Comparison of ENCODE assay signal across 8 cellular contexts in the genomic region with DNA sequence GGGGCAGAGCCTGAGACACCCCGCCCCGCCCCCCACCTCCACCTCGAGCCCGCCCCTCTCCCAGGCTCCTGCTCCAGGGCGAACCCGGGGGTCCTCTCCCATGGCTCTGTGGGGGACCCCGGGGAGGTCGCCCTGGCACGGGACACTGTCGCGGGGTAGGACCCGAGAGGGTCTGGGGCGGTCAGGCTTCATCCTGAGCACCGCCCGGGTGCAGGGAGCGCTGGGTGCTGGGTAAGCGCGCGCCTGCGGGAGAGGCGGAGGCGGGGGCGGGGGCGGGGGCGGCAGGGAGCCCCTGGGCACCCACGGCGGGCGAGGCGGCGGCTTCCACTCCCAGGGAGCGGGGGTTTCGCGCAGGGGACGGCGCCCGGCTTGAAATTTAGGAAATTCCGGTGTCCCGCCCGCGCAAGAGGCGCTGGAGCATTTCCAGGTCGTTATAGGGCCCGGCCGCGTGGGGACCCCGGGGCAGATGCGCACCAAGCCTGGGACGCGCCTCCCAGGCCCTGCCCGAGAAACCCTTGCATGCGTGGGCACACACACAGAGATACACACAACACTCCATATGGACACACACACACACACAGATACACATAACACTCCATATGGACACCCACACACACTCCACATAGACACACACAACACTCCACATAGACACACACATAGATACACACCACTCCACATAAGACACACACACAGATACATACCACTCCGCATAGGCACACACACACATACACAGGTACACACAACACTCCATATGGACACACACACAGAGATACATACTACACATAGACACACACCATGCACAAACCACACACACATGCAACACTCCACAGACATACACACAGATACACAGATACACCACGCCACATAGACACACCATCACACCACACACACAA. TPM values are rescaled to one million over a fixed set of nuclear protein-coding genes. Genes with fewer than 3 reads are reported as not detected.
DNase-seq lines count a peak whose midpoint lies in the region; ATAC-seq and TF ChIP-seq lines count a peak whose summit lies in the region.

No MANE protein-coding gene starts in this region.

- ATAC-seq in HCT116 = peak; percentile 82
- ATAC-seq in GM18873 (IDR thresholded peaks at IDR 0.05; ENCODE audit: low FRiP score, unreplicated experiment) = no peak

- peaks cover 5% of the 10 kb centered on the region for H3K27me3 Mint-ChIP-seq in endothelial cell (ENCODE audit: unreplicated experiment)

- H3K9ac ChIP-seq in HCT116 (ENCODE audit: low read length) = no peak overlapping the region

- H3K4me1 ChIP-seq in A673 (ENCODE audit: insufficient read depth, low read length, poor library complexity, severe bottlenecking) (no peaks in the 10 kb centered on the region), HCT116 (ENCODE audit: control insufficient read depth in 1 of 2, insufficient read depth in 2 of 2, low read length in 2 of 2) (peaks cover 0 to 17% of the 10 kb centered on the region in 2 experiments; a peak in 2 of 4 replicates), cardiac muscle cell (ENCODE audit: low read depth) (no peaks in the 10 kb centered on the region)

- TF ChIP-seq RAD21 in HCT116 (IDR thresholded peaks at IDR 0.05; ENCODE audit: low read depth) = no peak

- intact Hi-C loops in A673 (cut with micrococcal nuclease; ENCODE audit: unreplicated experiment) (no loop called here), HCT116 (cut with micrococcal nuclease) (no loop called here)

- no peaks in the 10 kb centered on the region for H3K27me3 ChIP-seq in A673 (replicated peaks; ENCODE audit: insufficient read depth, low read depth, low read length, poor library complexity)
- H3K27me3 ChIP-seq in HCT116 (ENCODE audit: insufficient read depth, low read length) = no peaks in the 10 kb centered on the region
- peaks cover 16% of the 10 kb centered on the region for H3K27me3 ChIP-seq in cardiac muscle cell

- DNase-seq in A673 (ENCODE audit: low spot score) = peak; percentile 70
- DNase-seq in HCT116 (ENCODE audit: low read depth, low spot score) = no peak
- peak; percentile 64 to 67 for DNase-seq in activated CD4-positive, alpha-beta T cell treated with anti-CD3 and anti-CD28 coated beads, Interleukin-2, amount 50 U/mL, for 48 hours
- peak in 1 of 2 donors; percentile 29 for DNase-seq in cardiac muscle cell (ENCODE audit: low read depth in 1 of 2, low spot score in 1 of 2)
- DNase-seq in stimulated activated CD4-positive, alpha-beta T cell treated with anti-CD3 and anti-CD28 coated beads, Interleukin-1b, Interleukin-23, amount 100 ng/mL, for 48 hours = peak; percentile 75
- DNase-seq in NCI-H510A (lab: John Stamatoyannopoulos, UW) = no peak
- no peak for DNase-seq in endothelial cell (ENCODE audit: low spot score)

- no peaks in the 10 kb centered on the region for H4K20me1 ChIP-seq in HCT116 (ENCODE audit: insufficient read depth)

- H3K36me3 Mint-ChIP-seq in endothelial cell (ENCODE audit: low read depth, unreplicated experiment) = peaks cover 15% of the 10 kb centered on the region

- H3K27ac ChIP-seq in A673 (ENCODE audit: low read depth, low read length, poor library complexity, severe bottlenecking) (no peak overlapping the region), HCT116 (ENCODE audit: low read depth, low read length) (no peak overlapping the region), cardiac muscle cell (no peak overlapping the region)

- BruUV-seq in A673 (replicated peaks; lab: Mats Ljungman, UMichigan) (no TSS peak), HCT116 (replicated peaks; lab: Mats Ljungman, UMichigan) (no TSS peak)

- H3K9me3 ChIP-seq in A673 (ENCODE audit: low read depth, low read length, poor library complexity, severe bottlenecking) (peaks cover 8% of the 10 kb centered on the region), HCT116 (ENCODE audit: control insufficient read depth in 1 of 2, insufficient read depth in 1 of 2, low read depth in 1 of 2, low read length in 2 of 2) (peaks cover 0 to 13% of the 10 kb centered on the region in 2 experiments; a peak in 3 of 4 replicates), cardiac muscle cell (ENCODE audit: low read depth) (peaks cover 2% of the 10 kb centered on the region)

- TF ChIP-seq CTCF in A673 (conservative IDR thresholded peaks at IDR 0.05; ENCODE audit: low read depth, low read length) = no peak
- no peak for TF ChIP-seq CTCF in HCT116 (IDR thresholded peaks at IDR 0.05 in 2 of 3, conservative IDR thresholded peaks at IDR 0.05 in 1 of 3; ENCODE audit: borderline replicate concordance in 1 of 3, insufficient read depth in 1 of 3, low read depth in 2 of 3, low read length in 2 of 3)
- no peak for TF ChIP-seq CTCF in cardiac muscle cell (IDR thresholded peaks at IDR 0.05; ENCODE audit: low read depth, low read length)
- no peak for TF ChIP-seq CTCF in endothelial cell (IDR thresholded peaks at IDR 0.05; ENCODE audit: unreplicated experiment)

- no peak for TF ChIP-seq POLR2A in HCT116 (IDR thresholded peaks at IDR 0.05; ENCODE audit: borderline replicate concordance, extremely low read depth, insufficient read depth, insufficient read length)

- peak overlapping the region; percentile 74 for H3K4me2 ChIP-seq in HCT116 (ENCODE audit: low read length)

- RAD21 ChIA-PET in HCT116 (lab: Charles Lee; ENCODE audit: low non-redundant PET in 1 of 2, low total read pairs in 2 of 2, uncharacterized antibody in 2 of 2, unreplicated experiment in 2 of 2) = no interaction called here

- CTCF ChIA-PET in A673 (lab: Charles Lee) = interaction anchor here (0.9 kb wide), 1 partner anchor 450 kb away, joined by 5 read pairs; no protein-coding TSS in a partner anchor
- CTCF ChIA-PET in HCT116 (lab: Charles Lee) = no interaction called here

- H3K4me3 ChIP-seq in A673 (ENCODE audit: low read depth, low read length, poor library complexity, severe bottlenecking) (peak overlapping the region; percentile 52), HCT116 (replicated peaks in 1 of 2; ENCODE audit: low read depth in 1 of 2, low read length in 2 of 2) (peak overlapping the region; percentile 38 to 50), cardiac muscle cell (peak overlapping the region; percentile 31)

- H3K79me2 ChIP-seq in HCT116 (ENCODE audit: insufficient read depth, low read length) = no peaks in the 10 kb centered on the region

- POLR2A ChIA-PET in A673 (lab: Charles Lee; ENCODE audit: low non-redundant PET) (no interaction called here), HCT116 (lab: Charles Lee) (interaction anchor here (0.6 kb wide), 1 partner anchor 117 kb away, joined by 3 read pairs; no protein-coding TSS in a partner anchor)

- H3K9me3 Mint-ChIP-seq in endothelial cell (ENCODE audit: unreplicated experiment) = peaks cover 17% of the 10 kb centered on the region

- H2AFZ ChIP-seq in HCT116 (ENCODE audit: low read depth, low read length, poor library complexity, severe bottlenecking) = no peak overlapping the region

- no peaks in the 10 kb centered on the region for H3K4me1 Mint-ChIP-seq in endothelial cell (ENCODE audit: unreplicated experiment)

- H3K9me2 ChIP-seq in HCT116 (ENCODE audit: insufficient read depth) = no peaks in the 10 kb centered on the region

- H3K36me3 ChIP-seq in A673 (ENCODE audit: insufficient read depth, low read length, poor library complexity, severe bottlenecking) (no peaks in the 10 kb centered on the region), HCT116 (ENCODE audit: control insufficient read depth in 1 of 2, insufficient read depth in 2 of 2, low read length in 2 of 2) (no peaks in the 10 kb centered on the region), cardiac muscle cell (no peaks in the 10 kb centered on the region)

- H3K4me3 Mint-ChIP-seq in endothelial cell (ENCODE audit: unreplicated experiment) = no peak overlapping the region

- no peak overlapping the region for H3K27ac Mint-ChIP-seq in endothelial cell (ENCODE audit: unreplicated experiment)

TF ChIP-seq in HCT116, 20 proteins besides CTCF, POLR2A, EP300 and RAD21:
- TF ChIP-seq, protein P1, sequence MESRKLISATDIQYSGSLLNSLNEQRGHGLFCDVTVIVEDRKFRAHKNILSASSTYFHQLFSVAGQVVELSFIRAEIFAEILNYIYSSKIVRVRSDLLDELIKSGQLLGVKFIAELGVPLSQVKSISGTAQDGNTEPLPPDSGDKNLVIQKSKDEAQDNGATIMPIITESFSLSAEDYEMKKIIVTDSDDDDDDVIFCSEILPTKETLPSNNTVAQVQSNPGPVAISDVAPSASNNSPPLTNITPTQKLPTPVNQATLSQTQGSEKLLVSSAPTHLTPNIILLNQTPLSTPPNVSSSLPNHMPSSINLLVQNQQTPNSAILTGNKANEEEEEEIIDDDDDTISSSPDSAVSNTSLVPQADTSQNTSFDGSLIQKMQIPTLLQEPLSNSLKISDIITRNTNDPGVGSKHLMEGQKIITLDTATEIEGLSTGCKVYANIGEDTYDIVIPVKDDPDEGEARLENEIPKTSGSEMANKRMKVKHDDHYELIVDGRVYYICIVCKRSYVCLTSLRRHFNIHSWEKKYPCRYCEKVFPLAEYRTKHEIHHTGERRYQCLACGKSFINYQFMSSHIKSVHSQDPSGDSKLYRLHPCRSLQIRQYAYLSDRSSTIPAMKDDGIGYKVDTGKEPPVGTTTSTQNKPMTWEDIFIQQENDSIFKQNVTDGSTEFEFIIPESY (IDR thresholded peaks at IDR 0.05; ENCODE audit: extremely low read depth, insufficient replicate concordance, low read length) = no peak
- TF ChIP-seq, protein P2, sequence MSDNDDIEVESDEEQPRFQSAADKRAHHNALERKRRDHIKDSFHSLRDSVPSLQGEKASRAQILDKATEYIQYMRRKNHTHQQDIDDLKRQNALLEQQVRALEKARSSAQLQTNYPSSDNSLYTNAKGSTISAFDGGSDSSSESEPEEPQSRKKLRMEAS (IDR thresholded peaks at IDR 0.05) = no peak
- TF ChIP-seq YY1 (IDR thresholded peaks at IDR 0.05; ENCODE audit: extremely low read depth, insufficient replicate concordance, low read depth, low read length) (no peak), EGR1 (IDR thresholded peaks at IDR 0.05; ENCODE audit: low read depth) (no peak), CBX3 (IDR thresholded peaks at IDR 0.05; ENCODE audit: low read depth) (no peak), EZH2 (IDR thresholded peaks at IDR 0.05) (no peak), JUND (IDR thresholded peaks at IDR 0.05) (no peak), SIN3A (IDR thresholded peaks at IDR 0.05; ENCODE audit: low read depth) (no peak), POLR2AphosphoS5 (IDR thresholded peaks at IDR 0.05; ENCODE audit: low read depth, low read length) (no peak), TCF7L2 (IDR thresholded peaks at IDR 0.05; ENCODE audit: borderline replicate concordance, extremely low read depth, insufficient read depth, insufficient read length) (no peak), ZNF274 (IDR thresholded peaks at IDR 0.05; ENCODE audit: low read depth, low read length) (no peak)

RNA-seq across cellular contexts. Expression of a gene that starts 48.7 kb away (rescaled TPM):
- total RNA-seq in A673 (2021) = 59.6 and 72.1 TPM in 2 replicates
- total RNA-seq in HCT116 (2021; ENCODE audit: unreplicated experiment) = 50.2 TPM
- 23.8 and 27.8 TPM in 2 replicates for polyA plus RNA-seq in HCT116 (2012)
- 19.5 and 25.4 TPM in 2 replicates for total RNA-seq in cardiac muscle cell
- 35.1 and 50.3 TPM in 2 replicates for polyA plus RNA-seq in cardiac muscle cell
- total RNA-seq in endothelial cell (ENCODE audit: unreplicated experiment) = 27.1 TPM

RNA-seq across cellular contexts. Expression of a gene that starts 52.6 kb away (rescaled TPM):
- total RNA-seq in A673 (2021) (22.0 and 25.6 TPM in 2 replicates), HCT116 (2021; ENCODE audit: unreplicated experiment) (3.1 TPM), cardiac muscle cell (1.1 and 4.3 TPM in 2 replicates), endothelial cell (ENCODE audit: unreplicated experiment) (2.5 TPM)
- polyA plus RNA-seq in HCT116 (2012) = 1.6 and 1.7 TPM in 2 replicates
- polyA plus RNA-seq in cardiac muscle cell = 2.6 and 3.4 TPM in 2 replicates

Comparison
In these comparisons a context has a peak if more than half of its experiments do, and no peak if none do; other contexts are left out.
1. DNase-seq: peak in A673 (single experiment), activated CD4-positive, alpha-beta T cell treated with anti-CD3 and anti-CD28 coated beads, Interleukin-2, amount 50 U/mL, for 48 hours (2 of 2) and stimulated activated CD4-positive, alpha-beta T cell treated with anti-CD3 and anti-CD28 coated beads, Interleukin-1b, Interleukin-23, amount 100 ng/mL, for 48 hours (single experiment); none in HCT116 (single experiment), NCI-H510A (single experiment) and endothelial cell (single experiment).
2. Peak in every context shown above with its lines, with median percentiles within 50 percentile points of each other: H3K4me3 ChIP-seq.